Comparison of ENCODE assay signal across 13 cellular contexts in the genomic region with DNA sequence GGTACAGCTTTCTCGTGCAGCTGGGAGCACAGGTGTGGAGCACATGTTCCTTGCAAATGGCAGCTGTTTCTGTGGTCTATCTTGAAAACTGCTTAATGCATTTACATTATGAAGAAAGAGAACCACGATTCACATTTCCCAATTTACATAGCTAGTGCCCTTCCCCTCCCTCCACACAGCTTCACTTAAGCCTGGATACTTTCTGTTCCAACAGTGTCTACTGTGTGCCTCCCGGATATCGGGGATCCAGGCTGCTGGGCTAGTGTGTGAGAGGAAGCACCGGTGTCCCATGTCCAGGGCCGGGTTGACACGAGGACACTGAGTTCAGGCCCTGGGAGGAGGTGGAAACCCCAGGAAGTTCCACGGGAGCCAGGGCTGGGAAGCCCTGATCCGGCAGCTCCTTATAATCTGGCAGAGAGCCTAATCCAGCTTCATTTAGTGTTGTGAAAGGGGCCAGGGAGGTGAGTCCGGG. TPM values are rescaled to one million over a fixed set of nuclear protein-coding genes. Genes with fewer than 3 reads are reported as not detected.
DNase-seq lines count a peak whose midpoint lies in the region; ATAC-seq, FAIRE-seq and TF ChIP-seq lines count a peak whose summit lies in the region.
"Had no signal": no experiment of that assay in that cellular context is flagged by ENCODE, and none has a peak within 500 bp of the region (broad histone marks: within the 10 kb centered on the region; RNA-seq: fewer than 3 reads in every experiment).

No MANE protein-coding gene starts in this region.

- no peak overlapping the region for H3K4me3 Mint-ChIP-seq in activated naive CD4-positive, alpha-beta T cell treated with anti-CD3 and anti-CD28 coated beads for 36 hours
- H3K4me3 Mint-ChIP-seq: activated CD4-positive, alpha-beta memory T cell treated with anti-CD3 and anti-CD28 coated beads for 36 hours; CD4-positive, alpha-beta memory T cell had no signal

- H3K23ac ChIP-seq in mesendoderm (ENCODE audit: low read length), result no peak overlapping the region

- H3K4me1 ChIP-seq in mesendoderm (ENCODE audit: control insufficient read depth, low read depth, low read length) (peaks cover 3% of the 10 kb centered on the region), aorta (ENCODE audit: control insufficient read depth in 1 of 2, insufficient read depth in 2 of 2, low read length in 2 of 2) (no peaks in the 10 kb centered on the region)
- H3K4me1 ChIP-seq: HAP-1 had no signal

- FAIRE-seq in D721Med (lab: Jason Lieb, UNC), result peak; percentile 21

- H3K27me3 ChIP-seq in mesendoderm (ENCODE audit: insufficient read depth, low read length, poor library complexity) (no peaks in the 10 kb centered on the region), aorta (ENCODE audit: control insufficient read depth in 1 of 2, insufficient read depth in 2 of 2, low read length in 1 of 2) (no peaks in the 10 kb centered on the region)

- H3K4me3 ChIP-seq in mesendoderm (ENCODE audit: low read length), result no peak overlapping the region
- H3K4me3 ChIP-seq in aorta (ENCODE audit: low read length in 2 of 2), result no peak overlapping the region
- H3K4me3 ChIP-seq: HAP-1, thoracic aorta had no signal

- H3K18ac ChIP-seq in mesendoderm (ENCODE audit: low read length), result no peak overlapping the region

- no peak overlapping the region for H3K9ac ChIP-seq in mesendoderm (ENCODE audit: low read length)

- no CpG with 5 or more reads among the region's 10 CpGs for WGBS in mesendoderm (ENCODE audit: extremely low coverage, insufficient coverage, low lambda C conversion rate)
- 79 to 85% methylated on average over 10 of the region's 10 CpGs for WGBS in aorta, 2 donors

- ATAC-seq in aorta (ENCODE audit: low FRiP score) (no peak), GM18907 (IDR thresholded peaks at IDR 0.05; ENCODE audit: unreplicated experiment) (no peak)

- peaks cover 44% of the 10 kb centered on the region for H3K4me1 Mint-ChIP-seq in activated naive CD4-positive, alpha-beta T cell treated with anti-CD3 and anti-CD28 coated beads for 36 hours (ENCODE audit: low read depth)

- H3K4ac ChIP-seq in mesendoderm (ENCODE audit: low read depth, low read length), result no peak overlapping the region

- CTCF ChIA-PET in activated naive CD4-positive, alpha-beta T cell treated with anti-CD3 and anti-CD28 coated beads for 36 hours (lab: Charles Lee), result interaction anchor here (0.7 to 13.8 kb wide), 5 partner anchors 13 to 119 kb away, joined by 3 to 277 read pairs (median 3); a partner anchor contains a TSS

- H4K8ac ChIP-seq in mesendoderm (ENCODE audit: low read depth, low read length), result no peak overlapping the region

- no peaks in the 10 kb centered on the region for H3K27me3 Mint-ChIP-seq in activated naive CD4-positive, alpha-beta T cell treated with anti-CD3 and anti-CD28 coated beads for 36 hours (ENCODE audit: low read depth)

- peak overlapping the region; percentile 17 for H3K56ac ChIP-seq in mesendoderm (ENCODE audit: low read length)

- DNase-seq in D721Med (ENCODE audit: insufficient read length, low spot score) (peak; percentile 77), NCI-H82 treated with DMSO at 0.1 percent for 48 hours (lab: John Stamatoyannopoulos, UW; ENCODE audit: unreplicated experiment) (peak; percentile 67), dermis blood vessel endothelial cell (peak; percentile 37), mesendoderm (no peak), aorta (no peak), Ammon's horn (ENCODE audit: low spot score) (no peak)
- DNase-seq in activated naive CD4-positive, alpha-beta T cell treated with anti-CD3 and anti-CD28 coated beads for 36 hours, result no peak
- DNase-seq: activated CD4-positive, alpha-beta memory T cell treated with anti-CD3 and anti-CD28 coated beads for 36 hours; CD4-positive, alpha-beta memory T cell; NCI-H146 had no signal

- H3K9me3 ChIP-seq in aorta (ENCODE audit: control insufficient read depth, low read length), result no peaks in the 10 kb centered on the region
- H3K9me3 ChIP-seq: HAP-1, thoracic aorta had no signal

- H2BK15ac ChIP-seq in mesendoderm (replicated peaks; ENCODE audit: low read depth), result no peak overlapping the region

- H3K79me1 ChIP-seq in mesendoderm (ENCODE audit: low read length), result no peaks in the 10 kb centered on the region

- peaks cover 34% of the 10 kb centered on the region for H3K36me3 Mint-ChIP-seq in activated naive CD4-positive, alpha-beta T cell treated with anti-CD3 and anti-CD28 coated beads for 36 hours (ENCODE audit: low read depth)
- H3K36me3 Mint-ChIP-seq: activated CD4-positive, alpha-beta memory T cell treated with anti-CD3 and anti-CD28 coated beads for 36 hours; CD4-positive, alpha-beta memory T cell had no signal

- H2AK5ac ChIP-seq in mesendoderm (ENCODE audit: low read length), result no peak overlapping the region

- no peak overlapping the region for H2BK120ac ChIP-seq in mesendoderm (ENCODE audit: low read depth, low read length)

- H3K27ac ChIP-seq in mesendoderm (ENCODE audit: low read depth, low read length) (no peak overlapping the region), aorta (ENCODE audit: low read depth in 1 of 2, low read length in 2 of 2) (no peak overlapping the region)
- H3K27ac ChIP-seq: thoracic aorta had no signal

- H3K9me3 Mint-ChIP-seq in activated naive CD4-positive, alpha-beta T cell treated with anti-CD3 and anti-CD28 coated beads for 36 hours, result no peaks in the 10 kb centered on the region
- H3K9me3 Mint-ChIP-seq: activated CD4-positive, alpha-beta memory T cell treated with anti-CD3 and anti-CD28 coated beads for 36 hours; CD4-positive, alpha-beta memory T cell had no signal

- H3K36me3 ChIP-seq in mesendoderm (ENCODE audit: control insufficient read depth, insufficient read depth, low read length) (no peaks in the 10 kb centered on the region), aorta (ENCODE audit: control insufficient read depth in 1 of 2, insufficient read depth in 2 of 2, low read length in 1 of 2) (no peaks in the 10 kb centered on the region)
- H3K36me3 ChIP-seq: HAP-1, thoracic aorta had no signal

- H2BK5ac ChIP-seq in mesendoderm (ENCODE audit: low read length), result no peak overlapping the region

- TF ChIP-seq CTCF in D721Med (IDR thresholded peaks at IDR 0.05; ENCODE audit: insufficient read depth, missing control alignments), result no peak

- H3K27ac Mint-ChIP-seq in activated naive CD4-positive, alpha-beta T cell treated with anti-CD3 and anti-CD28 coated beads for 36 hours, result no peak overlapping the region
- H3K27ac Mint-ChIP-seq: activated CD4-positive, alpha-beta memory T cell treated with anti-CD3 and anti-CD28 coated beads for 36 hours; CD4-positive, alpha-beta memory T cell had no signal

- H4K5ac ChIP-seq in mesendoderm (ENCODE audit: low read length), result no peak overlapping the region

- intact Hi-C loops in aorta (cut with DNase I), result loop anchor here (5.0 to 10.0 kb wide), 4 partner anchors 47 to 275 kb away; a partner anchor contains a TSS
- intact Hi-C loops in activated naive CD4-positive, alpha-beta T cell treated with anti-CD3 and anti-CD28 coated beads for 36 hours (cut with micrococcal nuclease), result no loop called here

- H3K79me2 ChIP-seq in mesendoderm (ENCODE audit: control insufficient read depth, insufficient read depth, low read length), result no peaks in the 10 kb centered on the region

- no peak overlapping the region for H3K4me2 ChIP-seq in mesendoderm (ENCODE audit: low read length)

RNA-seq across cellular contexts. Expression of a gene that starts 31.7 kb away (rescaled TPM):
- 1.7 and 1.9 TPM in 2 replicates for total RNA-seq in dermis blood vessel endothelial cell
- 3.2 TPM for polyA plus RNA-seq in mesendoderm (2013, experiment 1 of 2)
- 3.2 TPM for polyA plus RNA-seq in mesendoderm (2013, experiment 2 of 2)
- 1 to 10 TPM; 6.2 to 8.2 TPM for total RNA-seq in aorta
- 1 to 10 TPM in 1 of 2 donors, under 1 TPM in 1; 0.69 to 1.0 TPM for polyA plus RNA-seq in aorta
- 10 to 100 TPM; 42.5 to 44.8 TPM for total RNA-seq in activated naive CD4-positive, alpha-beta T cell treated with anti-CD3 and anti-CD28 coated beads for 36 hours

RNA-seq across cellular contexts. Expression of a gene that starts 47.9 kb away (rescaled TPM):
- total RNA-seq in dermis blood vessel endothelial cell, result 14.9 and 15.1 TPM in 2 replicates
- polyA plus RNA-seq in mesendoderm (2013, experiment 1 of 2), result 3.8 TPM
- polyA plus RNA-seq in mesendoderm (2013, experiment 2 of 2), result 3.6 TPM
- 10 to 100 TPM; 14.3 to 17.6 TPM for total RNA-seq in aorta
- polyA plus RNA-seq in aorta, result 1 to 10 TPM; 4.3 to 5.3 TPM
- 10 to 100 TPM; 10.9 to 11.5 TPM for total RNA-seq in activated naive CD4-positive, alpha-beta T cell treated with anti-CD3 and anti-CD28 coated beads for 36 hours

Comparison
In these comparisons a context has a peak if more than half of its experiments do, and no peak if none do; other contexts are left out.
1. DNase-seq: peak in D721Med (single experiment), NCI-H82 treated with DMSO at 0.1 percent for 48 hours (single experiment) and dermis blood vessel endothelial cell (single experiment); none in mesendoderm (single experiment), aorta (0 of 2), activated naive CD4-positive, alpha-beta T cell treated with anti-CD3 and anti-CD28 coated beads for 36 hours (single experiment) and Ammon's horn (single experiment).
2. RNA of a gene that starts 31.7 kb away (total RNA-seq): 42.5 to 44.8 TPM in activated naive CD4-positive, alpha-beta T cell treated with anti-CD3 and anti-CD28 coated beads for 36 hours; 6.2 to 8.2 TPM in aorta and 1.7 to 1.9 TPM in dermis blood vessel endothelial cell; every median in the first group is over 4 times any median in the second.